1 cellular context compared by ENCODE assay signal in the genomic region with DNA sequence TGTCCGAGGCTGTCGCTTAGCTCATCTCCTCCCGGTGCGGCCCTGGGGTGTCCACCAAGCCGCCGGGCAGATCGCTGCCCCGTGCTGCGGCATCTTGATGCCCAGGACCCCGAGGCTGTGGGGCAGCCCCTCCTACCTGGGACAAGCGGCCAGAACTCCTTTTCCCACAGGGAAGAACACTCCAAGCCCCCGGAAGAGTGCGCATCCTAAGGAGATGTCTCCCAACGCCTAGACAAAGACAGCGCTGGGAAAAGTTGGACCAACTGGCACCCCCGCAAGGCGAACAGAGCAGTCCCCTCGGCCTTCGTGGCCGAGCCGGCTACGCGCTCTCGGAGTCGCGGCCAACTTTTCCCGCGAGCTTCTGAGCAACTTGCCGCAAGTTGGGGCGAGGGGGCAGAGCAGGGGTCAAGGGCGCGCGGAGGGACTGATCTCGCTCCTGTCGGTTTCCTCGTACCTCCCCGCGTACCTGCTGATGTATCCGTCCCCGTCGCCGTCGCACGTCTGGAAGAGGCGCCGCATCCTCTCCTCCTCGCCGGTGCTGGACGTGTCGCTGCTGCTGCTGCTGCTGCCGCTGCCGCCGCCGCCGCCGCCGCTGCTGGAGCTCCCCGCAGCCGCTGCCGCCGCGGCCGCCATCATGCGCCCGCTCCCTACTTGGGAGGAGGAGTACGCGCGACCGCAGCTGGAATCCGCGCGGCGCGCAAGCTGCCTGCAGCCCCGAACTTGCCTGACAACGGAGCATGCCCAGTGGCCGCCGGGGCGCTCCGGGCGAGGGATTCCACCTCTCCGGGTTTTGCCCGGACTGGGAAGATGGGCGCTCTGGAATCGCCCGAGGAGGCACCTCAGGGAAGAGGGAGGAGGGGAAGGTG.
TF ChIP-seq lines count a peak whose summit lies in the region.

A gene (minus strand): TSS at position 675 of the 866 bp plus-strand sequence.

TF ChIP-seq in HEK293, 187 proteins besides CTCF, POLR2A, EP300 and RAD21 (continued from another document):
- TF ChIP-seq, protein P1, sequence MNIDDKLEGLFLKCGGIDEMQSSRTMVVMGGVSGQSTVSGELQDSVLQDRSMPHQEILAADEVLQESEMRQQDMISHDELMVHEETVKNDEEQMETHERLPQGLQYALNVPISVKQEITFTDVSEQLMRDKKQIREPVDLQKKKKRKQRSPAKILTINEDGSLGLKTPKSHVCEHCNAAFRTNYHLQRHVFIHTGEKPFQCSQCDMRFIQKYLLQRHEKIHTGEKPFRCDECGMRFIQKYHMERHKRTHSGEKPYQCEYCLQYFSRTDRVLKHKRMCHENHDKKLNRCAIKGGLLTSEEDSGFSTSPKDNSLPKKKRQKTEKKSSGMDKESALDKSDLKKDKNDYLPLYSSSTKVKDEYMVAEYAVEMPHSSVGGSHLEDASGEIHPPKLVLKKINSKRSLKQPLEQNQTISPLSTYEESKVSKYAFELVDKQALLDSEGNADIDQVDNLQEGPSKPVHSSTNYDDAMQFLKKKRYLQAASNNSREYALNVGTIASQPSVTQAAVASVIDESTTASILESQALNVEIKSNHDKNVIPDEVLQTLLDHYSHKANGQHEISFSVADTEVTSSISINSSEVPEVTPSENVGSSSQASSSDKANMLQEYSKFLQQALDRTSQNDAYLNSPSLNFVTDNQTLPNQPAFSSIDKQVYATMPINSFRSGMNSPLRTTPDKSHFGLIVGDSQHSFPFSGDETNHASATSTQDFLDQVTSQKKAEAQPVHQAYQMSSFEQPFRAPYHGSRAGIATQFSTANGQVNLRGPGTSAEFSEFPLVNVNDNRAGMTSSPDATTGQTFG (tag by site-specific recombination; IDR thresholded peaks at IDR 0.05; ENCODE audit: borderline replicate concordance) = no peak
- TF ChIP-seq, protein P2, sequence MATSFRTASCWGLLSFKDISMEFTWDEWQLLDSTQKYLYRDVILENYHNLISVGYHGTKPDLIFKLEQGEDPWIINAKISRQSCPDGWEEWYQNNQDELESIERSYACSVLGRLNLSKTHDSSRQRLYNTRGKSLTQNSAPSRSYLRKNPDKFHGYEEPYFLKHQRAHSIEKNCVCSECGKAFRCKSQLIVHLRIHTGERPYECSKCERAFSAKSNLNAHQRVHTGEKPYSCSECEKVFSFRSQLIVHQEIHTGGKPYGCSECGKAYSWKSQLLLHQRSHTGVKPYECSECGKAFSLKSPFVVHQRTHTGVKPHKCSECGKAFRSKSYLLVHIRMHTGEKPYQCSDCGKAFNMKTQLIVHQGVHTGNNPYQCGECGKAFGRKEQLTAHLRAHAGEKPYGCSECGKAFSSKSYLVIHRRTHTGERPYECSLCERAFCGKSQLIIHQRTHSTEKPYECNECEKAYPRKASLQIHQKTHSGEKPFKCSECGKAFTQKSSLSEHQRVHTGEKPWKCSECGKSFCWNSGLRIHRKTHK (tag by site-specific recombination; IDR thresholded peaks at IDR 0.05) = no peak
- TF ChIP-seq, protein P3, sequence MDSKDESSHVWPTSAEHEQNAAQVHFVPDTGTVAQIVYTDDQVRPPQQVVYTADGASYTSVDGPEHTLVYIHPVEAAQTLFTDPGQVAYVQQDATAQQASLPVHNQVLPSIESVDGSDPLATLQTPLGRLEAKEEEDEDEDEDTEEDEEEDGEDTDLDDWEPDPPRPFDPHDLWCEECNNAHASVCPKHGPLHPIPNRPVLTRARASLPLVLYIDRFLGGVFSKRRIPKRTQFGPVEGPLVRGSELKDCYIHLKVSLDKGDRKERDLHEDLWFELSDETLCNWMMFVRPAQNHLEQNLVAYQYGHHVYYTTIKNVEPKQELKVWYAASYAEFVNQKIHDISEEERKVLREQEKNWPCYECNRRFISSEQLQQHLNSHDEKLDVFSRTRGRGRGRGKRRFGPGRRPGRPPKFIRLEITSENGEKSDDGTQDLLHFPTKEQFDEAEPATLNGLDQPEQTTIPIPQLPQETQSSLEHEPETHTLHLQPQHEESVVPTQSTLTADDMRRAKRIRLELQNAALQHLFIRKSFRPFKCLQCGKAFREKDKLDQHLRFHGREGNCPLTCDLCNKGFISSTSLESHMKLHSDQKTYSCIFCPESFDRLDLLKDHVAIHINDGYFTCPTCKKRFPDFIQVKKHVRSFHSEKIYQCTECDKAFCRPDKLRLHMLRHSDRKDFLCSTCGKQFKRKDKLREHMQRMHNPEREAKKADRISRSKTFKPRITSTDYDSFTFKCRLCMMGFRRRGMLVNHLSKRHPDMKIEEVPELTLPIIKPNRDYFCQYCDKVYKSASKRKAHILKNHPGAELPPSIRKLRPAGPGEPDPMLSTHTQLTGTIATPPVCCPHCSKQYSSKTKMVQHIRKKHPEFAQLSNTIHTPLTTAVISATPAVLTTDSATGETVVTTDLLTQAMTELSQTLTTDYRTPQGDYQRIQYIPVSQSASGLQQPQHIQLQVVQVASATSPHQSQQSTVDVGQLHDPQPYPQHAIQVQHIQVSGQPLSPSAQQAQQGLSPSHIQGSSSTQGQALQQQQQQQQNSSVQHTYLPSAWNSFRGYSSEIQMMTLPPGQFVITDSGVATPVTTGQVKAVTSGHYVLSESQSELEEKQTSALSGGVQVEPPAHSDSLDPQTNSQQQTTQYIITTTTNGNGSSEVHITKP (tag by site-specific recombination; IDR thresholded peaks at IDR 0.05) = peak; percentile 65; the same call in 1 of the 2 replicates
- TF ChIP-seq ZNF112 (tag by site-specific recombination; IDR thresholded peaks at IDR 0.05) (no peak), ZNF169 (tag by site-specific recombination; IDR thresholded peaks at IDR 0.05) (no peak), ZBTB21 (tag by site-specific recombination; IDR thresholded peaks at IDR 0.05) (no peak), ZNF791 (tag by site-specific recombination; IDR thresholded peaks at IDR 0.05) (no peak), ZNF391 (tag by site-specific recombination; IDR thresholded peaks at IDR 0.05; ENCODE audit: borderline replicate concordance, low read depth) (no peak; the same call in 1 of the 2 replicates), ZNF175 (tag by site-specific recombination; IDR thresholded peaks at IDR 0.05) (no peak)
